ENCODE assay signal across 8 cellular contexts in genomic region chr18:79246309-79247108, GRCh38.
DNase-seq lines count a peak whose midpoint lies in the region; ATAC-seq and TF ChIP-seq lines count a peak whose summit lies in the region.

No MANE protein-coding gene starts in this region.

- peak overlapping the region; percentile 66 for H3K4me3 Mint-ChIP-seq in Calu3 (ENCODE audit: low read depth, unreplicated experiment)
- H3K4me3 Mint-ChIP-seq in activated T-cell treated with anti-CD3 and anti-CD28 coated beads, Interleukin-2, amount 50 U/mL, for 24 hours: peak overlapping the region; percentile 59

- H3K9me3 ChIP-seq in PC-3 (ENCODE audit: low read length) (no peaks in the 10 kb centered on the region), esophagus muscularis mucosa (no peaks in the 10 kb centered on the region), neural cell (ENCODE audit: low read length) (no peaks in the 10 kb centered on the region)

- H3K36me3 ChIP-seq in PC-3 (ENCODE audit: low read depth, low read length) (no peaks in the 10 kb centered on the region), esophagus muscularis mucosa (no peaks in the 10 kb centered on the region), neural cell (ENCODE audit: insufficient read depth, low read length) (no peaks in the 10 kb centered on the region)

- intact Hi-C loops in Calu3 (cut with micrococcal nuclease; ENCODE audit: unreplicated experiment) (loop anchor here (2.0 to 5.0 kb wide), 2 partner anchors 178 to 259 kb away; partner anchors contain the start of gene ATP9B), PC-3 (cut with micrococcal nuclease) (loop anchor here (1.0 kb wide), 2 partner anchors 176 to 261 kb away; no protein-coding TSS in a partner anchor), esophagus muscularis mucosa (cut with DNase I) (no loop called here)

- TF ChIP-seq EP300 in esophagus muscularis mucosa (IDR thresholded peaks at IDR 0.05): no peak
- TF ChIP-seq EP300 in neural cell (conservative IDR thresholded peaks at IDR 0.05; ENCODE audit: poor library complexity, severe bottlenecking): no peak

- no peaks in the 10 kb centered on the region for H4K20me1 ChIP-seq in PC-3 (ENCODE audit: low read length)
- H4K20me1 ChIP-seq in neural cell (ENCODE audit: insufficient read depth): no peaks in the 10 kb centered on the region

- no peak for TF ChIP-seq POLR2A in esophagus muscularis mucosa (IDR thresholded peaks at IDR 0.05; ENCODE audit: low read depth)

- CTCF ChIA-PET in Calu3 (lab: Charles Lee): no interaction called here
- CTCF ChIA-PET in PC-3 (lab: Charles Lee): no interaction called here

- H3K4me3 ChIP-seq in PC-3 (ENCODE audit: low read length): peak overlapping the region; percentile 67
- peak overlapping the region in 3 of 4 donors; percentile 2 to 29 (median 6) for H3K4me3 ChIP-seq in esophagus muscularis mucosa
- H3K4me3 ChIP-seq in neural cell (ENCODE audit: low read length): no peak overlapping the region

- H3K9me3 Mint-ChIP-seq in Calu3 (ENCODE audit: low read depth, unreplicated experiment): no peaks in the 10 kb centered on the region
- no peaks in the 10 kb centered on the region for H3K9me3 Mint-ChIP-seq in activated T-cell treated with anti-CD3 and anti-CD28 coated beads, Interleukin-2, amount 50 U/mL, for 24 hours

- no peaks in the 10 kb centered on the region for H3K27me3 ChIP-seq in PC-3 (ENCODE audit: low read length)
- no peaks in the 10 kb centered on the region for H3K27me3 ChIP-seq in esophagus muscularis mucosa
- no peaks in the 10 kb centered on the region for H3K27me3 ChIP-seq in neural cell (ENCODE audit: insufficient read depth, low read depth, low read length)

- no peaks in the 10 kb centered on the region for H3K36me3 Mint-ChIP-seq in Calu3 (ENCODE audit: insufficient read depth, unreplicated experiment)
- no peaks in the 10 kb centered on the region for H3K36me3 Mint-ChIP-seq in activated T-cell treated with anti-CD3 and anti-CD28 coated beads, Interleukin-2, amount 50 U/mL, for 24 hours (ENCODE audit: low read depth)

- TF ChIP-seq RAD21 in neural cell (conservative IDR thresholded peaks at IDR 0.05): peak; percentile 78

- DNase-seq in Calu3: peak; percentile 83
- peak; percentile 62 for DNase-seq in HPDE6-E6E7 (ENCODE audit: extremely low spot score)
- DNase-seq in PC-3: peak; percentile 90
- DNase-seq in activated T-cell treated with anti-CD3 and anti-CD28 coated beads, Interleukin-2, amount 50 U/mL, for 24 hours: peak; percentile 85
- no peak for DNase-seq in esophagus muscularis mucosa (ENCODE audit: extremely low spot score)
- DNase-seq in stimulated activated naive CD8-positive, alpha-beta T cell treated with anti-CD3 and anti-CD28 coated beads, Interleukin-15, Interleukin-2, amounts not matched to agents 100 U/mL and 50 U/mL, for 24 hours: peak; percentile 79

- WGBS in esophagus muscularis mucosa: 13% methylated on average over 27 of the region's 31 CpGs

- peak; percentile 78 for TF ChIP-seq CTCF in Calu3 (IDR thresholded peaks at IDR 0.05; ENCODE audit: unreplicated experiment)
- peak; percentile 96 for TF ChIP-seq CTCF in PC-3 (conservative IDR thresholded peaks at IDR 0.05; ENCODE audit: low read depth, low read length)
- TF ChIP-seq CTCF in esophagus muscularis mucosa (IDR thresholded peaks at IDR 0.05): peak in 2 of 3 experiments; percentile 80 to 89
- peak; percentile 82 for TF ChIP-seq CTCF in neural cell (IDR thresholded peaks at IDR 0.05; ENCODE audit: poor library complexity, severe bottlenecking)

- POLR2A ChIA-PET in PC-3 (lab: Charles Lee; ENCODE audit: unreplicated experiment): no interaction called here

- H3K27me3 Mint-ChIP-seq in Calu3 (ENCODE audit: unreplicated experiment): no peaks in the 10 kb centered on the region
- H3K27me3 Mint-ChIP-seq in activated T-cell treated with anti-CD3 and anti-CD28 coated beads, Interleukin-2, amount 50 U/mL, for 24 hours: no peaks in the 10 kb centered on the region

- H3F3A ChIP-seq in PC-3 (ENCODE audit: low read length, unreplicated experiment) (no peaks in the 10 kb centered on the region), neural cell (ENCODE audit: insufficient read depth, low read length, poor library complexity, severe bottlenecking) (no peaks in the 10 kb centered on the region)

- peak overlapping the region; percentile 90 for H3K27ac ChIP-seq in PC-3 (ENCODE audit: low read length)
- no peak overlapping the region for H3K27ac ChIP-seq in esophagus muscularis mucosa (replicated peaks in 1 of 4)
- no peak overlapping the region for H3K27ac ChIP-seq in neural cell (ENCODE audit: low read length)

- H3K9ac ChIP-seq in PC-3 (ENCODE audit: low read length): peak overlapping the region; percentile 82
- no peak overlapping the region for H3K9ac ChIP-seq in neural cell (ENCODE audit: low read length)

- BruUV-seq in Calu3 (replicated peaks; lab: Mats Ljungman, UMichigan) (no TSS peak), PC-3 (replicated peaks; lab: Mats Ljungman, UMichigan) (TSS peak; percentile 35)

- peak overlapping the region; percentile 79 for H3K4me2 ChIP-seq in PC-3 (ENCODE audit: low read length)
- no peak overlapping the region for H3K4me2 ChIP-seq in neural cell (ENCODE audit: low read length)

- ATAC-seq in GM21367 (IDR thresholded peaks at IDR 0.05; ENCODE audit: unreplicated experiment) (peak; percentile 99), PC-3 (peak; percentile 95)
- ATAC-seq in stimulated activated naive CD8-positive, alpha-beta T cell treated with anti-CD3 and anti-CD28 coated beads, Interleukin-15, Interleukin-2, amounts not matched to agents 100 U/mL and 50 U/mL, for 24 hours: peak; percentile 99

- no peaks in the 10 kb centered on the region for H3K79me2 ChIP-seq in PC-3 (ENCODE audit: low read length)
- H3K79me2 ChIP-seq in neural cell (replicated peaks; ENCODE audit: insufficient read depth, low read length): no peaks in the 10 kb centered on the region

- H3K9me2 ChIP-seq in PC-3 (replicated peaks; ENCODE audit: low read length) (no peaks in the 10 kb centered on the region), neural cell (ENCODE audit: insufficient read depth, low read length) (no peaks in the 10 kb centered on the region)

- no peak overlapping the region for H3K27ac Mint-ChIP-seq in Calu3 (ENCODE audit: unreplicated experiment)
- H3K27ac Mint-ChIP-seq in activated T-cell treated with anti-CD3 and anti-CD28 coated beads, Interleukin-2, amount 50 U/mL, for 24 hours: peak overlapping the region; percentile 77

- H3K4me1 Mint-ChIP-seq in Calu3 (ENCODE audit: low read depth, unreplicated experiment): no peaks in the 10 kb centered on the region
- H3K4me1 Mint-ChIP-seq in activated T-cell treated with anti-CD3 and anti-CD28 coated beads, Interleukin-2, amount 50 U/mL, for 24 hours (ENCODE audit: low read depth): peaks cover 29% of the 10 kb centered on the region

- H3K4me1 ChIP-seq in PC-3 (ENCODE audit: insufficient read depth, low read length) (peaks cover 7% of the 10 kb centered on the region), esophagus muscularis mucosa (peaks cover 5 to 14% (median 9%) of the 10 kb centered on the region in 4 donors)

- H2AFZ ChIP-seq in PC-3 (ENCODE audit: low read length) (peak overlapping the region; percentile 78), neural cell (ENCODE audit: low read depth, low read length) (no peak overlapping the region)

TF ChIP-seq in neural cell, 6 proteins besides CTCF, POLR2A, EP300 and RAD21:
- TF ChIP-seq MXI1 (conservative IDR thresholded peaks at IDR 0.05; ENCODE audit: poor library complexity, severe bottlenecking): no peak
- TF ChIP-seq SMC3 (conservative IDR thresholded peaks at IDR 0.05; ENCODE audit: poor library complexity): peak; percentile 73
- no peak for TF ChIP-seq REST (IDR thresholded peaks at IDR 0.05; ENCODE audit: borderline replicate concordance)
TF ChIP-seq in neural cell: peak in this region for 1.
